In genomic region chr15:64151727-64152506, GRCh38 we compare ENCODE assay signal across 8 cellular contexts. TPM values are rescaled to one million over a fixed set of nuclear protein-coding genes. Genes with fewer than 3 reads are reported as not detected.
A peak's percentile ranks its signal among the peaks of the same experiment; 100 is the strongest.
DNase-seq lines count a peak whose midpoint lies in the region; ATAC-seq, FAIRE-seq and TF ChIP-seq lines count a peak whose summit lies in the region.
"Had no signal": no experiment of that assay in that cellular context is flagged by ENCODE, and none has a peak within 500 bp of the region (broad histone marks: within the 10 kb centered on the region; RNA-seq: fewer than 3 reads in every experiment).

TSS of gene SNX22 (plus strand) at chr15:64151731. CDS start at chr15:64151776, 45 bp downstream.

- peaks cover 0 to 15% (median 0%) of the 10 kb centered on the region in 5 donors for H3K36me3 Mint-ChIP-seq in naive thymus-derived CD4-positive, alpha-beta T cell

- H3K27me3 Mint-ChIP-seq in naive thymus-derived CD4-positive, alpha-beta T cell, result peaks cover 0 to 16% (median 8%) of the 10 kb centered on the region in 5 donors

- H3K27ac Mint-ChIP-seq in naive thymus-derived CD4-positive, alpha-beta T cell, result peak within 1 kb of the TSS in 3 of 9 donors; percentile 9 to 31 (median 23)

- H3K4me1 ChIP-seq in HEK293 (ENCODE audit: control insufficient read depth, insufficient read depth, low read length) (peaks cover 2% of the 10 kb centered on the region; the same call in 1 of the 2 replicates), SJCRH30 (peaks cover 3% of the 10 kb centered on the region; the same call in 1 of the 2 replicates), ectodermal cell (ENCODE audit: control insufficient read depth, insufficient read depth, low read length) (peaks cover 5% of the 10 kb centered on the region)
- peaks cover 8 to 21% of the 10 kb centered on the region in 2 donors for H3K4me1 ChIP-seq in naive thymus-derived CD4-positive, alpha-beta T cell (ENCODE audit: control insufficient read depth in 2 of 2, insufficient read depth in 2 of 2, low read length in 2 of 2)

- DNase-seq in GM12891 (ENCODE audit: insufficient read length, low spot score), result peak; percentile 37
- DNase-seq in SJCRH30, result no peak
- DNase-seq in naive thymus-derived CD4-positive, alpha-beta T cell, result peak in 8 of 9 donors; percentile 22 to 46 (median 32)
- no peak for DNase-seq in RCC 7860 (ENCODE audit: low spot score)

- TF ChIP-seq POLR2A in GM12891 (IDR thresholded peaks at IDR 0.05; ENCODE audit: low read depth, low read length), result no peak

- WGBS in ectodermal cell, 2 experiments, result 1% methylated on average over 83 of the region's 83 CpGs

- H3K4me1 Mint-ChIP-seq in naive thymus-derived CD4-positive, alpha-beta T cell, result peaks cover 18 to 37% (median 32%) of the 10 kb centered on the region in 7 donors

- H3K9me3 Mint-ChIP-seq in naive thymus-derived CD4-positive, alpha-beta T cell, result no peaks in the 10 kb centered on the region

- H3K4me3 Mint-ChIP-seq in naive thymus-derived CD4-positive, alpha-beta T cell, result peak within 1 kb of the TSS; percentile 70 to 82 (median 75)

- intact Hi-C loops in naive thymus-derived CD4-positive, alpha-beta T cell (cut with micrococcal nuclease), result loop anchor here (2.0 to 10.0 kb wide), 7 partner anchors 15 to 675 kb away; partner anchors contain the start of genes HERC1 (in 2 of the 2), PIF1 (in 1 of the 2) and SNX1 (in 1 of the 2)

- H3K36me3 ChIP-seq in HEK293 (ENCODE audit: control insufficient read depth in 2 of 2, insufficient read depth in 1 of 2, low read length in 2 of 2) (peaks cover 0 to 28% of the 10 kb centered on the region in 2 experiments; a peak in 1 of 3 replicates), SJCRH30 (peaks cover 12% of the 10 kb centered on the region; the same call in 1 of the 2 replicates), ectodermal cell (ENCODE audit: control insufficient read depth, insufficient read depth, low read length) (peaks cover 15% of the 10 kb centered on the region)
- H3K36me3 ChIP-seq in naive thymus-derived CD4-positive, alpha-beta T cell (ENCODE audit: control insufficient read depth in 2 of 3, insufficient read depth in 3 of 3, low read length in 3 of 3), result peaks cover 5 to 31% (median 9%) of the 10 kb centered on the region in 3 experiments

- ATAC-seq in naive thymus-derived CD4-positive, alpha-beta T cell, result peak; percentile 6
- no peak for ATAC-seq in GM19328 (IDR thresholded peaks at IDR 0.05; ENCODE audit: unreplicated experiment)

- H3K4me3 ChIP-seq in HEK293 (ENCODE audit: low read depth, low read length), result peak within 1 kb of the TSS; percentile 63
- peak within 1 kb of the TSS; percentile 67 for H3K4me3 ChIP-seq in SJCRH30
- peak within 1 kb of the TSS; percentile 48 for H3K4me3 ChIP-seq in ectodermal cell (ENCODE audit: insufficient read depth, low read depth, low read length)
- H3K4me3 ChIP-seq in naive thymus-derived CD4-positive, alpha-beta T cell (ENCODE audit: low read length), result peak within 1 kb of the TSS; percentile 33

- H3K27ac ChIP-seq in HEK293 (ENCODE audit: extremely low read depth, low read depth, low read length) (peak within 1 kb of the TSS; percentile 68; the same call in 1 of the 2 replicates), SJCRH30 (no peak within 1 kb of the TSS), ectodermal cell (ENCODE audit: insufficient read depth, low read depth, low read length, poor library complexity, severe bottlenecking) (no peak within 1 kb of the TSS)
- peak within 1 kb of the TSS; percentile 18 for H3K27ac ChIP-seq in naive thymus-derived CD4-positive, alpha-beta T cell (ENCODE audit: low read depth, low read length)
- H3K27ac ChIP-seq: adrenal gland had no signal

- H3K27me3 ChIP-seq in SJCRH30 (no peaks in the 10 kb centered on the region), ectodermal cell (ENCODE audit: control insufficient read depth, insufficient read depth, low read length, poor library complexity, severe bottlenecking) (peaks cover 39% of the 10 kb centered on the region)
- peaks cover 0 to 4% of the 10 kb centered on the region in 2 donors for H3K27me3 ChIP-seq in naive thymus-derived CD4-positive, alpha-beta T cell (ENCODE audit: control insufficient read depth in 2 of 2, insufficient read depth in 2 of 2, low read length in 2 of 2)
- H3K27me3 ChIP-seq: adrenal gland had no signal

- H3K9me3 ChIP-seq in HEK293 (ENCODE audit: control insufficient read depth, insufficient read depth, low read depth, low read length) (no peaks in the 10 kb centered on the region), SJCRH30 (replicated peaks) (no peaks in the 10 kb centered on the region), ectodermal cell (ENCODE audit: control insufficient read depth, low read length) (no peaks in the 10 kb centered on the region)
- H3K9me3 ChIP-seq in naive thymus-derived CD4-positive, alpha-beta T cell (ENCODE audit: control insufficient read depth in 2 of 3, low read length in 3 of 3), result no peaks in the 10 kb centered on the region
- H3K9me3 ChIP-seq: adrenal gland had no signal

- TF ChIP-seq CTCF in HEK293 (tag by site-specific recombination; IDR thresholded peaks at IDR 0.05), result no peak

- CTCF ChIA-PET in HEK293 (lab: Yijun Ruan, JAX), result interaction anchor here (1.6 to 2.2 kb wide), 2 partner anchors 10 to 84 kb away, joined by 4 to 16 read pairs; partner anchors contain the start of gene PPIB
- CTCF ChIA-PET in naive thymus-derived CD4-positive, alpha-beta T cell (lab: Charles Lee), result interaction anchor here (1.5 to 3.4 kb wide), 2 partner anchors 11 to 48 kb away, joined by 3 to 11 read pairs; partner anchors contain the start of gene PPIB

- POLR2A ChIA-PET in HEK293 (lab: Yijun Ruan, JAX), result interaction anchor here (0.6 to 1.6 kb wide), 3 partner anchors 10 to 1409 kb away, joined by 3 to 8 read pairs (median 7); partner anchors contain the start of gene CIAO2A
- POLR2A ChIA-PET in naive thymus-derived CD4-positive, alpha-beta T cell (lab: Charles Lee), result interaction anchor here (6.0 kb wide), 1 partner anchor 10 kb away, joined by 55 read pairs; the partner anchor contains the start of gene PPIB

- FAIRE-seq in GM12891 (lab: Jason Lieb, UNC), result peak; percentile 23
- no peak for FAIRE-seq in RCC 7860 (lab: Jason Lieb, UNC)

TF ChIP-seq in GM12891, 5 proteins besides CTCF, POLR2A, EP300 and RAD21:
- TF ChIP-seq POLR2AphosphoS5 (IDR thresholded peaks at IDR 0.05; ENCODE audit: low read depth, low read length), result no peak
- no peak for TF ChIP-seq POU2F2 (IDR thresholded peaks at IDR 0.05; ENCODE audit: low read depth, low read length)
- TF ChIP-seq TAF1 (IDR thresholded peaks at IDR 0.05; ENCODE audit: low read depth, low read length), result no peak
- no peak for TF ChIP-seq PAX5 (IDR thresholded peaks at IDR 0.05; ENCODE audit: insufficient read depth, low read length, severe bottlenecking)
- TF ChIP-seq SPI1 (IDR thresholded peaks at IDR 0.05; ENCODE audit: low read depth, low read length), result no peak

TF ChIP-seq in HEK293, 187 proteins besides CTCF, POLR2A, EP300 and RAD21 (continues in another document):
- TF ChIP-seq ZNF341 (tag by site-specific recombination; IDR thresholded peaks at IDR 0.05; ENCODE audit: low read depth), result no peak
- peak; percentile 53; the same call in 1 of the 2 replicates for TF ChIP-seq ZFP69B (tag by site-specific recombination; IDR thresholded peaks at IDR 0.05)
- TF ChIP-seq ZNF324 (tag by site-specific recombination; IDR thresholded peaks at IDR 0.05), result no peak
- no peak for TF ChIP-seq ZNF548 (tag by site-specific recombination; IDR thresholded peaks at IDR 0.05)
- no peak for TF ChIP-seq ZNF747 (tag by site-specific recombination; IDR thresholded peaks at IDR 0.05)
- TF ChIP-seq INSM2 (tag by site-specific recombination; IDR thresholded peaks at IDR 0.05), result no peak
- TF ChIP-seq ZNF449 (tag by site-specific recombination; IDR thresholded peaks at IDR 0.05), result no peak
- TF ChIP-seq ZNF37A (tag by site-specific recombination; IDR thresholded peaks at IDR 0.05), result no peak
- no peak for TF ChIP-seq ZNF214 (tag by site-specific recombination; IDR thresholded peaks at IDR 0.05; ENCODE audit: borderline replicate concordance)

RNA-seq across cellular contexts. Expression of gene SNX22, which starts in this region (rescaled TPM):
- polyA plus RNA-seq in GM12891 (2012; ENCODE audit: low read depth, missing spikeins), result 6.4 TPM
- 1.5 and 1.6 TPM in 2 replicates for total RNA-seq in SJCRH30 (2014; rRNA removed; shearing (Covaris generic))
- polyA plus RNA-seq in ectodermal cell (2013, experiment 1 of 4), result 1.6 TPM
- 2.3 TPM for polyA plus RNA-seq in ectodermal cell (2013, experiment 2 of 4)
- polyA plus RNA-seq in ectodermal cell (2013, experiment 3 of 4), result 1.7 TPM
- polyA plus RNA-seq in ectodermal cell (2013, experiment 4 of 4), result 1.3 TPM
- 1 to 10 TPM in 3 of 5 experiments, under 1 TPM in 2; 0.19 to 1.6 (median 1.2) TPM for total RNA-seq in naive thymus-derived CD4-positive, alpha-beta T cell
- polyA plus RNA-seq in naive thymus-derived CD4-positive, alpha-beta T cell, result under 1 TPM; 0.87 to 0.93 TPM

Comparison
In these comparisons a context has a peak if more than half of its experiments do, and no peak if none do; other contexts are left out.
1. DNase-seq: peak in GM12891 (single experiment) and naive thymus-derived CD4-positive, alpha-beta T cell (8 of 9); none in SJCRH30 (0 of 2) and RCC 7860 (single experiment).
2. H3K27ac ChIP-seq: peak in HEK293 (single experiment) and naive thymus-derived CD4-positive, alpha-beta T cell (single experiment); none in SJCRH30 (single experiment) and ectodermal cell (single experiment).
3. Peak in every context shown above with its lines, with median percentiles within 50 percentile points of each other: H3K4me3 ChIP-seq.